Comparison of ENCODE assay signal across 8 cellular contexts in the genomic region with DNA sequence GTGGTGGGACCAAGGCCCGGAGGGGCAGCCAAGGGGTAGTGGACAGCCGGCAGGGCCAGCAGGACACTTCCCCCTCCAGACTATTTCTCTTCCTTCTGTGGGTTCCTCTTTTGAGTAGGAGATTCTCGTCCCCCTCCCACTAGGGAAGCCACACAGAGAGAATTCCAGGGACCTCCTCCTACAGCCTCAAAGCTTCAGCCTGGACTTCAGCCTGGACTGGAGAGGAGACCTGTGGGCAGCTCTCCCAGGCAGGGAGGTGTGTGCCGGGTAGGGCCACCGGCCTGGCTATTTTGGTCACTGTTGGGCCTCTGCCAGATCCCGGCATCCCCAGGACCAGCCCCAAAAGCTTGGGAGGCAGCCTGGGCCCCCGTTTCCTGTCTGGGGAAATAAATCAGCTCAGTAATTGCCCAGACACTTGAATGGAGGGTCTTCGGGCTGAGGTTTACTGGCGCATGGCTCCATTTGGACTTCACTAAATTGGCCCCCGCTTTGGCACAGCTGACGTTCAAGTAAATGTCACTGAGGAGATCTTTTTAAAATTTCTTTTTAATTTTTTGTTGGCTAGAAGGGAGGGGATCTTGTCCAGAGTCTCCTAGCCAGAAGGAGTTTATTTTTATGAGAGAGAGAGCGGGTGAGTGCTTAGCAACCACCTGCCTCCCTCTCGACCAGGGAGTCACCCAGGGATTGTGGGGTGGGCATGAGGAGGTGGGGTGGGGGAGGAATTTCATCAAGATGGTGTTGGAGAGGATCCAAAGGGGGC.
DNase-seq lines count a peak whose midpoint lies in the region; ATAC-seq and FAIRE-seq lines count a peak whose summit lies in the region.

No MANE protein-coding gene starts in this region.

- H3K9me3 Mint-ChIP-seq in activated naive CD4-positive, alpha-beta T cell treated with anti-CD3 and anti-CD28 coated beads, Interleukin-2, amount 10 ng/mL, durations not matched to agents 7 days and 5 days = no peaks in the 10 kb centered on the region
- H3K9me3 Mint-ChIP-seq in effector memory CD8-positive, alpha-beta T cell = no peaks in the 10 kb centered on the region

- no peaks in the 10 kb centered on the region for H3K27me3 ChIP-seq in muscle layer of duodenum (ENCODE audit: low read depth, low read length)

- peak overlapping the region; percentile 95 for H3K4me3 Mint-ChIP-seq in activated naive CD4-positive, alpha-beta T cell treated with anti-CD3 and anti-CD28 coated beads, Interleukin-2, amount 10 ng/mL, durations not matched to agents 7 days and 5 days
- H3K4me3 Mint-ChIP-seq in effector memory CD8-positive, alpha-beta T cell = peak overlapping the region; percentile 95 to 96

- peak overlapping the region; percentile 94 for H3K27ac Mint-ChIP-seq in activated naive CD4-positive, alpha-beta T cell treated with anti-CD3 and anti-CD28 coated beads, Interleukin-2, amount 10 ng/mL, durations not matched to agents 7 days and 5 days
- peak overlapping the region; percentile 94 to 96 for H3K27ac Mint-ChIP-seq in effector memory CD8-positive, alpha-beta T cell

- no peaks in the 10 kb centered on the region for H3K36me3 ChIP-seq in muscle layer of duodenum (ENCODE audit: control insufficient read depth in 1 of 2, insufficient read depth in 2 of 2, low read length in 2 of 2)

- H3K9me3 ChIP-seq in muscle layer of duodenum (ENCODE audit: control insufficient read depth in 1 of 2, low read length in 2 of 2) = no peaks in the 10 kb centered on the region

- H3K27ac ChIP-seq in muscle layer of duodenum (ENCODE audit: low read length) = peak overlapping the region; percentile 67

- H3K4me1 ChIP-seq in muscle layer of duodenum (ENCODE audit: control insufficient read depth in 1 of 2, insufficient read depth in 2 of 2, low read length in 2 of 2) = peaks cover 6 to 39% of the 10 kb centered on the region in 2 donors

- H3K4me1 Mint-ChIP-seq in activated naive CD4-positive, alpha-beta T cell treated with anti-CD3 and anti-CD28 coated beads, Interleukin-2, amount 10 ng/mL, durations not matched to agents 7 days and 5 days = peaks cover 52% of the 10 kb centered on the region
- peaks cover 42 to 47% of the 10 kb centered on the region in 2 donors for H3K4me1 Mint-ChIP-seq in effector memory CD8-positive, alpha-beta T cell (ENCODE audit: low read depth in 2 of 2)

- CTCF ChIA-PET in activated naive CD4-positive, alpha-beta T cell treated with anti-CD3 and anti-CD28 coated beads, Interleukin-2, amount 10 ng/mL, durations not matched to agents 7 days and 5 days (lab: Charles Lee) = interaction anchor here (0.6 to 2.5 kb wide), 6 partner anchors 22 to 953 kb away, joined by 3 to 21 read pairs (median 4); no protein-coding TSS in a partner anchor

- peaks cover 32% of the 10 kb centered on the region for H3K27me3 Mint-ChIP-seq in activated naive CD4-positive, alpha-beta T cell treated with anti-CD3 and anti-CD28 coated beads, Interleukin-2, amount 10 ng/mL, durations not matched to agents 7 days and 5 days
- no peaks in the 10 kb centered on the region for H3K27me3 Mint-ChIP-seq in effector memory CD8-positive, alpha-beta T cell

- no peak for ATAC-seq in effector memory CD8-positive, alpha-beta T cell (replicated peaks)
- no peak for ATAC-seq in GM18870 (IDR thresholded peaks at IDR 0.05; ENCODE audit: unreplicated experiment)
- ATAC-seq in HG02973 (IDR thresholded peaks at IDR 0.05; ENCODE audit: unreplicated experiment) = no peak

- H3K4me3 ChIP-seq in muscle layer of duodenum (ENCODE audit: low read depth in 1 of 2, low read length in 2 of 2) = peak overlapping the region; percentile 83 to 96

- peaks cover 22% of the 10 kb centered on the region for H3K36me3 Mint-ChIP-seq in activated naive CD4-positive, alpha-beta T cell treated with anti-CD3 and anti-CD28 coated beads, Interleukin-2, amount 10 ng/mL, durations not matched to agents 7 days and 5 days
- peaks cover 47% of the 10 kb centered on the region for H3K36me3 Mint-ChIP-seq in effector memory CD8-positive, alpha-beta T cell (ENCODE audit: insufficient read depth)

- DNase-seq in activated naive CD4-positive, alpha-beta T cell treated with anti-CD3 and anti-CD28 coated beads, Interleukin-2, amount 10 ng/mL, durations not matched to agents 7 days and 5 days = no peak
- DNase-seq in activated naive CD4-positive, alpha-beta T cell treated with Interleukin-2 at 50 U/mL for 16 hours = no peak
- DNase-seq in RCC 7860 (ENCODE audit: low spot score) (peak; percentile 12), NCI-H2196 (lab: John Stamatoyannopoulos, UW; ENCODE audit: unreplicated experiment) (no peak)
- DNase-seq in effector memory CD8-positive, alpha-beta T cell = no peak

- no peak for FAIRE-seq in RCC 7860 (lab: Jason Lieb, UNC)
